In the genomic region with DNA sequence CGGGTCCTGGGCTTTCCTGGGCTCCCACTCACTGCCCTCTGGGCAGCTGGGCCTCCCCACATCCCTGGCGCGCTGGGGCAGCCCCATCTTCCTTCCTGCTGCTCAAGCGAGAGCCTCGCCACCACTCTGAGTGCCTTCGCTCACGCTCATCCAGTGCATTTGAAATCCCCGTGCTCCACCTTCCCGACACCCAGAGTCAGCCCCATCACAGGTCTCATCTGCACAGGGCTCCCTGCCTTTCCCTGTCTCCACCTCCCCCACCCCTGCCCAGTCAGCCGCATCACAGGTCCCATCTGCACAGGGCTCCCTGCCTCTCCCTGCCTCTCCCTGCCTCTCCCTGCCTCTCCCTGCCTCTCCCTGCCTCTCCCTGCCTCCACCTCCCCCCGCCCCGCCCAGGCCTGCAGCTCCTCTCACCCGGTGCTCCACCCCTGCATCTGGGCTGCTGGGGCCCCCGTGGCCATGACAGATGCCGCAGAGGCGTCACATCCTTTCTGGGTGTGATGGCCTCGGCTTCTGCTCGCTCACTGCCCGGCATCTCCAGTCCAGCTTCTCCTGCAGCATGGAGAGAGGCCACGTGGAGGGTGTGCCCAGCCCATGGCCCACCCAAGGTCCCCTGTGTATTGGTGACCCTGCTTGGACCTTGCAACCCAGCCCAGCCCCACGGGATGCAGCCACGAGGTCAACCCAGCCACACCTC, we compare ENCODE assay signal across 20 cellular contexts. TPM values are rescaled to one million over a fixed set of nuclear protein-coding genes. Genes with fewer than 3 reads are reported as not detected.
A peak's percentile ranks its signal among the peaks of the same experiment; 100 is the strongest.
DNase-seq lines count a peak whose midpoint lies in the region; ATAC-seq and TF ChIP-seq lines count a peak whose summit lies in the region.
"Had no signal": no experiment of that assay in that cellular context is flagged by ENCODE, and none has a peak within 500 bp of the region (broad histone marks: within the 10 kb centered on the region; RNA-seq: fewer than 3 reads in every experiment).

No MANE protein-coding gene starts in this region.

- H3K27me3 ChIP-seq in Caco-2 (replicated peaks; ENCODE audit: control insufficient read depth, insufficient read depth, low read length): no peaks in the 10 kb centered on the region

- H3K9me3 ChIP-seq in Caco-2: peaks cover 10% of the 10 kb centered on the region
- peaks cover 3% of the 10 kb centered on the region for H3K9me3 ChIP-seq in T-helper 17 cell (ENCODE audit: control insufficient read depth, low read length, poor library complexity, severe bottlenecking)

- DNase-seq in Caco-2: no peak
- no peak for DNase-seq in GM12865 (ENCODE audit: low read depth)
- peak; percentile 91 for DNase-seq in chondrocyte (ENCODE audit: low spot score)
- DNase-seq in neural crest cell (ENCODE audit: low read depth, low spot score): no peak
- no peak for DNase-seq in T-helper 17 cell
- no peak for DNase-seq in NCI-H345 (lab: John Stamatoyannopoulos, UW)
- DNase-seq: GF-D8, NCI-H1105 treated with DMSO at 0.1 percent for 48 hours, NCI-H1694, NCI-H2081 treated with DMSO at 0.1 percent for 48 hours, NCI-H510A, NCI-H748 treated with DMSO at 0.1 percent for 48 hours, RPMI8226, SJCRH30 had no signal

- H3K4me3 Mint-ChIP-seq in Caco-2 (ENCODE audit: unreplicated experiment): peak overlapping the region; percentile 81
- no peak overlapping the region for H3K4me3 Mint-ChIP-seq in chondrocyte (ENCODE audit: unreplicated experiment)
- no peak overlapping the region for H3K4me3 Mint-ChIP-seq in neural crest cell
- no peak overlapping the region for H3K4me3 Mint-ChIP-seq in T-helper 17 cell

- no TSS peak for BruUV-seq in Caco-2 (replicated peaks; lab: Mats Ljungman, UMichigan)

- POLR2A ChIA-PET in Caco-2 (lab: Charles Lee): no interaction called here

- H3K4me1 Mint-ChIP-seq in Caco-2 (ENCODE audit: low read depth, unreplicated experiment) (peaks cover 50% of the 10 kb centered on the region), chondrocyte (ENCODE audit: low read depth) (peaks cover 5% of the 10 kb centered on the region), neural crest cell (peaks cover 33% of the 10 kb centered on the region), T-helper 17 cell (peaks cover 5% of the 10 kb centered on the region)
- H3K4me1 Mint-ChIP-seq: CD14-positive monocyte had no signal

- peaks cover 13% of the 10 kb centered on the region for H3K36me3 Mint-ChIP-seq in Caco-2 (ENCODE audit: insufficient read depth, unreplicated experiment)
- H3K36me3 Mint-ChIP-seq in chondrocyte (ENCODE audit: low read depth): peaks cover 7% of the 10 kb centered on the region
- peaks cover 10% of the 10 kb centered on the region for H3K36me3 Mint-ChIP-seq in neural crest cell (ENCODE audit: low read depth)
- peaks cover 6% of the 10 kb centered on the region for H3K36me3 Mint-ChIP-seq in T-helper 17 cell (ENCODE audit: low read depth)
- H3K36me3 Mint-ChIP-seq: CD14-positive monocyte had no signal

- H3K9me3 Mint-ChIP-seq in Caco-2 (ENCODE audit: unreplicated experiment) (peaks cover 22% of the 10 kb centered on the region), chondrocyte (ENCODE audit: low read depth) (peaks cover 12% of the 10 kb centered on the region), neural crest cell (peaks cover 9% of the 10 kb centered on the region)

- no peak overlapping the region for H3K4me3 ChIP-seq in Caco-2 (ENCODE audit: low read depth, low read length)
- peak overlapping the region; percentile 43 for H3K4me3 ChIP-seq in GM12865 (ENCODE audit: low read depth, low read length)
- H3K4me3 ChIP-seq: HAP-1, SJCRH30 had no signal

- CTCF ChIA-PET in Caco-2 (lab: Charles Lee): interaction anchor here (0.6 to 2.9 kb wide), 2 partner anchors 43 to 626 kb away, joined by 3 to 37 read pairs; no protein-coding TSS in a partner anchor

- no peaks in the 10 kb centered on the region; the same call in 1 of the 2 replicates for H3K36me3 ChIP-seq in Caco-2 (ENCODE audit: control insufficient read depth, insufficient read depth, low read length)
- H3K36me3 ChIP-seq: HAP-1, SJCRH30 had no signal

- H3K4me1 ChIP-seq in Caco-2: peaks cover 61% of the 10 kb centered on the region
- H3K4me1 ChIP-seq: HAP-1 had no signal

- TF ChIP-seq CTCF in Caco-2 (IDR thresholded peaks at IDR 0.05; ENCODE audit: insufficient read depth in 1 of 2, low read depth in 1 of 2, low read length in 1 of 2, severe bottlenecking in 1 of 2, unreplicated experiment in 1 of 2) (no peak), GM12865 (IDR thresholded peaks at IDR 0.05; ENCODE audit: insufficient read depth, low read depth, low read length, missing control alignments) (no peak), chondrocyte (IDR thresholded peaks at IDR 0.05) (no peak), neural crest cell (conservative IDR thresholded peaks at IDR 0.05) (no peak)

- ATAC-seq in HG03354 (IDR thresholded peaks at IDR 0.05; ENCODE audit: poor library complexity, severe bottlenecking, unreplicated experiment) (no peak), T-helper 17 cell (no peak), GM18517 (IDR thresholded peaks at IDR 0.05; ENCODE audit: unreplicated experiment) (no peak)

- intact Hi-C loops in Caco-2 (cut with micrococcal nuclease; ENCODE audit: unreplicated experiment): loop anchor here (2.0 kb wide), 1 partner anchor 61 kb away; no protein-coding TSS in a partner anchor

- H3K27me3 Mint-ChIP-seq in Caco-2 (ENCODE audit: insufficient read depth, unreplicated experiment) (no peaks in the 10 kb centered on the region), chondrocyte (ENCODE audit: low read depth) (peaks cover 38% of the 10 kb centered on the region), neural crest cell (ENCODE audit: low read depth) (peaks cover 36% of the 10 kb centered on the region), T-helper 17 cell (peaks cover 49% of the 10 kb centered on the region)

- H3K27ac Mint-ChIP-seq in Caco-2 (ENCODE audit: unreplicated experiment) (peak overlapping the region; percentile 81), chondrocyte (ENCODE audit: unreplicated experiment) (no peak overlapping the region), neural crest cell (ENCODE audit: unreplicated experiment) (peak overlapping the region; percentile 71), T-helper 17 cell (no peak overlapping the region)
- H3K27ac Mint-ChIP-seq: CD14-positive monocyte had no signal

RNA-seq across cellular contexts. Expression of a gene that starts 9.0 kb away (rescaled TPM):
- total RNA-seq in Caco-2 (2022) (0.49 and 0.95 TPM in 2 replicates), chondrocyte (not detected in 3 replicates), neural crest cell (not detected in 2 replicates), T-helper 17 cell (not detected)
- total RNA-seq: Daoy; SJCRH30; T-helper 1 cell treated with Interleukin-12 subunit alpha and Interleukin-12 subunit beta and Interleukin-4 antibody, amounts not matched to agents 30 ng/mL and 1 ng/mL, for 36 hours had no signal

Comparison
In these comparisons a context has a peak if more than half of its experiments do, and no peak if none do; other contexts are left out.
1. H3K27ac Mint-ChIP-seq: peak in Caco-2 (single experiment) and neural crest cell (single experiment); none in chondrocyte (single experiment) and T-helper 17 cell (single experiment).